Comparison of ENCODE assay signal across 1 cellular context in genomic region chr6:108589244-108589730, GRCh38.
TF ChIP-seq lines count a peak whose summit lies in the region.

No MANE protein-coding gene starts in this region.

TF ChIP-seq in H1, 55 proteins besides CTCF, POLR2A, EP300 and RAD21:
- TF ChIP-seq ASH2L (IDR thresholded peaks at IDR 0.05; ENCODE audit: low read length): peak; percentile 49
- peak; percentile 4 for TF ChIP-seq NANOG (IDR thresholded peaks at IDR 0.05; ENCODE audit: insufficient read depth, low read depth, low read length, poor library complexity, severe bottlenecking)
- no peak for TF ChIP-seq CHD1 (IDR thresholded peaks at IDR 0.05; ENCODE audit: low read depth, low read length)
- TF ChIP-seq YY1 (IDR thresholded peaks at IDR 0.05; ENCODE audit: low read depth, low read length): 0 out of 2 replicates have a peak, but pooled peaks have one; percentile 30
- TF ChIP-seq KDM1A (IDR thresholded peaks at IDR 0.05; ENCODE audit: borderline replicate concordance, low read length): no peak
- TF ChIP-seq, protein P1, sequence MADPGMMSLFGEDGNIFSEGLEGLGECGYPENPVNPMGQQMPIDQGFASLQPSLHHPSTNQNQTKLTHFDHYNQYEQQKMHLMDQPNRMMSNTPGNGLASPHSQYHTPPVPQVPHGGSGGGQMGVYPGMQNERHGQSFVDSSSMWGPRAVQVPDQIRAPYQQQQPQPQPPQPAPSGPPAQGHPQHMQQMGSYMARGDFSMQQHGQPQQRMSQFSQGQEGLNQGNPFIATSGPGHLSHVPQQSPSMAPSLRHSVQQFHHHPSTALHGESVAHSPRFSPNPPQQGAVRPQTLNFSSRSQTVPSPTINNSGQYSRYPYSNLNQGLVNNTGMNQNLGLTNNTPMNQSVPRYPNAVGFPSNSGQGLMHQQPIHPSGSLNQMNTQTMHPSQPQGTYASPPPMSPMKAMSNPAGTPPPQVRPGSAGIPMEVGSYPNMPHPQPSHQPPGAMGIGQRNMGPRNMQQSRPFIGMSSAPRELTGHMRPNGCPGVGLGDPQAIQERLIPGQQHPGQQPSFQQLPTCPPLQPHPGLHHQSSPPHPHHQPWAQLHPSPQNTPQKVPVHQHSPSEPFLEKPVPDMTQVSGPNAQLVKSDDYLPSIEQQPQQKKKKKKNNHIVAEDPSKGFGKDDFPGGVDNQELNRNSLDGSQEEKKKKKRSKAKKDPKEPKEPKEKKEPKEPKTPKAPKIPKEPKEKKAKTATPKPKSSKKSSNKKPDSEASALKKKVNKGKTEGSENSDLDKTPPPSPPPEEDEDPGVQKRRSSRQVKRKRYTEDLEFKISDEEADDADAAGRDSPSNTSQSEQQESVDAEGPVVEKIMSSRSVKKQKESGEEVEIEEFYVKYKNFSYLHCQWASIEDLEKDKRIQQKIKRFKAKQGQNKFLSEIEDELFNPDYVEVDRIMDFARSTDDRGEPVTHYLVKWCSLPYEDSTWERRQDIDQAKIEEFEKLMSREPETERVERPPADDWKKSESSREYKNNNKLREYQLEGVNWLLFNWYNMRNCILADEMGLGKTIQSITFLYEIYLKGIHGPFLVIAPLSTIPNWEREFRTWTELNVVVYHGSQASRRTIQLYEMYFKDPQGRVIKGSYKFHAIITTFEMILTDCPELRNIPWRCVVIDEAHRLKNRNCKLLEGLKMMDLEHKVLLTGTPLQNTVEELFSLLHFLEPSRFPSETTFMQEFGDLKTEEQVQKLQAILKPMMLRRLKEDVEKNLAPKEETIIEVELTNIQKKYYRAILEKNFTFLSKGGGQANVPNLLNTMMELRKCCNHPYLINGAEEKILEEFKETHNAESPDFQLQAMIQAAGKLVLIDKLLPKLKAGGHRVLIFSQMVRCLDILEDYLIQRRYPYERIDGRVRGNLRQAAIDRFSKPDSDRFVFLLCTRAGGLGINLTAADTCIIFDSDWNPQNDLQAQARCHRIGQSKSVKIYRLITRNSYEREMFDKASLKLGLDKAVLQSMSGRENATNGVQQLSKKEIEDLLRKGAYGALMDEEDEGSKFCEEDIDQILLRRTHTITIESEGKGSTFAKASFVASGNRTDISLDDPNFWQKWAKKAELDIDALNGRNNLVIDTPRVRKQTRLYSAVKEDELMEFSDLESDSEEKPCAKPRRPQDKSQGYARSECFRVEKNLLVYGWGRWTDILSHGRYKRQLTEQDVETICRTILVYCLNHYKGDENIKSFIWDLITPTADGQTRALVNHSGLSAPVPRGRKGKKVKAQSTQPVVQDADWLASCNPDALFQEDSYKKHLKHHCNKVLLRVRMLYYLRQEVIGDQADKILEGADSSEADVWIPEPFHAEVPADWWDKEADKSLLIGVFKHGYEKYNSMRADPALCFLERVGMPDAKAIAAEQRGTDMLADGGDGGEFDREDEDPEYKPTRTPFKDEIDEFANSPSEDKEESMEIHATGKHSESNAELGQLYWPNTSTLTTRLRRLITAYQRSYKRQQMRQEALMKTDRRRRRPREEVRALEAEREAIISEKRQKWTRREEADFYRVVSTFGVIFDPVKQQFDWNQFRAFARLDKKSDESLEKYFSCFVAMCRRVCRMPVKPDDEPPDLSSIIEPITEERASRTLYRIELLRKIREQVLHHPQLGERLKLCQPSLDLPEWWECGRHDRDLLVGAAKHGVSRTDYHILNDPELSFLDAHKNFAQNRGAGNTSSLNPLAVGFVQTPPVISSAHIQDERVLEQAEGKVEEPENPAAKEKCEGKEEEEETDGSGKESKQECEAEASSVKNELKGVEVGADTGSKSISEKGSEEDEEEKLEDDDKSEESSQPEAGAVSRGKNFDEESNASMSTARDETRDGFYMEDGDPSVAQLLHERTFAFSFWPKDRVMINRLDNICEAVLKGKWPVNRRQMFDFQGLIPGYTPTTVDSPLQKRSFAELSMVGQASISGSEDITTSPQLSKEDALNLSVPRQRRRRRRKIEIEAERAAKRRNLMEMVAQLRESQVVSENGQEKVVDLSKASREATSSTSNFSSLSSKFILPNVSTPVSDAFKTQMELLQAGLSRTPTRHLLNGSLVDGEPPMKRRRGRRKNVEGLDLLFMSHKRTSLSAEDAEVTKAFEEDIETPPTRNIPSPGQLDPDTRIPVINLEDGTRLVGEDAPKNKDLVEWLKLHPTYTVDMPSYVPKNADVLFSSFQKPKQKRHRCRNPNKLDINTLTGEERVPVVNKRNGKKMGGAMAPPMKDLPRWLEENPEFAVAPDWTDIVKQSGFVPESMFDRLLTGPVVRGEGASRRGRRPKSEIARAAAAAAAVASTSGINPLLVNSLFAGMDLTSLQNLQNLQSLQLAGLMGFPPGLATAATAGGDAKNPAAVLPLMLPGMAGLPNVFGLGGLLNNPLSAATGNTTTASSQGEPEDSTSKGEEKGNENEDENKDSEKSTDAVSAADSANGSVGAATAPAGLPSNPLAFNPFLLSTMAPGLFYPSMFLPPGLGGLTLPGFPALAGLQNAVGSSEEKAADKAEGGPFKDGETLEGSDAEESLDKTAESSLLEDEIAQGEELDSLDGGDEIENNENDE (IDR thresholded peaks at IDR 0.05; ENCODE audit: insufficient replicate concordance, low read length): no peak
